In genomic region chr18:31992836-31993575, GRCh38 we compare ENCODE assay signal across 24 cellular contexts. TPM values are rescaled to one million over a fixed set of nuclear protein-coding genes. Genes with fewer than 3 reads are reported as not detected.
A peak's percentile ranks its signal among the peaks of the same experiment; 100 is the strongest.
DNase-seq lines count a peak whose midpoint lies in the region; ATAC-seq, FAIRE-seq and TF ChIP-seq lines count a peak whose summit lies in the region.
"Had no signal": no experiment of that assay in that cellular context is flagged by ENCODE, and none has a peak within 500 bp of the region (broad histone marks: within the 10 kb centered on the region; RNA-seq: fewer than 3 reads in every experiment).

No MANE protein-coding gene starts in this region.

- H2AK9ac ChIP-seq in IMR-90 (replicated peaks; ENCODE audit: low read depth, low read length, poor library complexity): peak overlapping the region; percentile 16

- no peak overlapping the region for H4K8ac ChIP-seq in IMR-90 (ENCODE audit: low read depth in 2 of 2, low read length in 2 of 2)

- no peak overlapping the region for H3K4ac ChIP-seq in IMR-90 (ENCODE audit: low read depth, low read length)

- no peak overlapping the region for H2AK5ac ChIP-seq in IMR-90 (ENCODE audit: low read depth, low read length)

- CTCF ChIA-PET in IMR-90 (lab: Yijun Ruan, JAX): no interaction called here
- CTCF ChIA-PET in endothelial cell of umbilical vein (lab: Charles Lee): no interaction called here

- no peak overlapping the region for H2BK120ac ChIP-seq in IMR-90 (ENCODE audit: low read depth, low read length)

- H3K4me1 ChIP-seq in IMR-90 (ENCODE audit: control insufficient read depth, insufficient read depth, low read length) (no peaks in the 10 kb centered on the region), endothelial cell of umbilical vein (ENCODE audit: control insufficient read depth, extremely low read depth, insufficient read depth, low read length) (no peaks in the 10 kb centered on the region), aorta (ENCODE audit: control insufficient read depth in 1 of 2, insufficient read depth in 2 of 2, low read length in 2 of 2) (peaks cover 0 to 1% of the 10 kb centered on the region in 2 donors)
- H3K4me1 ChIP-seq: esophagus squamous epithelium had no signal

- in situ Hi-C loops in IMR-90 (cut with MboI; ENCODE audit: low sequenced_read_pairs): no loop called here

- no peaks in the 10 kb centered on the region for H3K9me1 ChIP-seq in IMR-90 (ENCODE audit: insufficient read depth, low read length)
- H3K9me1 ChIP-seq in endothelial cell of umbilical vein (replicated peaks; ENCODE audit: control insufficient read depth, extremely low read depth, insufficient read depth, low read length): no peaks in the 10 kb centered on the region

- no peak for TF ChIP-seq RAD21 in IMR-90 (IDR thresholded peaks at IDR 0.05; ENCODE audit: low read length)

- DNase-seq in IMR-90 (no peak), endothelial cell of umbilical vein (ENCODE audit: low read depth, low spot score) (peak; percentile 36), iPS DF 4.7 (ENCODE audit: extremely low read depth, low spot score) (peak; percentile 30), aorta (no peak), GM20000 (ENCODE audit: low spot score) (no peak), caudate nucleus (lab: John Stamatoyannopoulos, UW) (no peak)
- DNase-seq: activated CD4-positive, CD25-positive, alpha-beta regulatory T cell treated with anti-CD3 and anti-CD28 coated beads, Interleukin-2, amount 50 U/mL, for 72 hours; activated naive CD4-positive, alpha-beta T cell treated with Interleukin-2 at 50 U/mL for 16 hours; activated T-cell treated with anti-CD3 and anti-CD28 coated beads, Interleukin-2, amount 50 U/mL, for 4 hours; AML-193; amygdala; CD8-positive, alpha-beta memory T cell; effector CD8-positive, alpha-beta T cell; esophagus squamous epithelium; left lung; NCI-H1092 treated with DMSO at 0.1 percent for 48 hours; NCI-H2029; NCI-H2227 treated with DMSO at 0.1 percent for 48 hours; NCI-H748 treated with DMSO at 0.1 percent for 48 hours; SIG-M5; stimulated activated CD4-positive, alpha-beta T cell treated with anti-CD3 and anti-CD28 coated beads, Interleukin-1b, Interleukin-23, amount 100 ng/mL, for 48 hours had no signal

- no peak overlapping the region for H3K56ac ChIP-seq in IMR-90 (ENCODE audit: extremely low read depth, insufficient read depth, low read length)

- H3K27me3 ChIP-seq in IMR-90 (ENCODE audit: control insufficient read depth, insufficient read depth, low read length) (no peaks in the 10 kb centered on the region), endothelial cell of umbilical vein (ENCODE audit: control insufficient read depth in 2 of 2, insufficient read depth in 2 of 2, low read length in 2 of 2) (no peaks in the 10 kb centered on the region), aorta (ENCODE audit: control insufficient read depth in 1 of 2, insufficient read depth in 2 of 2, low read length in 1 of 2) (no peaks in the 10 kb centered on the region)
- H3K27me3 ChIP-seq: esophagus squamous epithelium, left lung had no signal

- intact Hi-C loops in IMR-90 (cut with micrococcal nuclease) (no loop called here), endothelial cell of umbilical vein (cut with micrococcal nuclease) (no loop called here), aorta (cut with DNase I) (no loop called here)

- no peak overlapping the region for H3K9ac ChIP-seq in IMR-90 (ENCODE audit: low read depth, low read length)
- H3K9ac ChIP-seq in endothelial cell of umbilical vein (replicated peaks; ENCODE audit: extremely low read depth, insufficient read depth, low read length): no peak overlapping the region

- H3K79me1 ChIP-seq in IMR-90 (ENCODE audit: low read depth in 1 of 2, low read length in 2 of 2): no peaks in the 10 kb centered on the region

- TF ChIP-seq POLR2A in IMR-90 (IDR thresholded peaks at IDR 0.05; ENCODE audit: low read depth, low read length): no peak
- TF ChIP-seq POLR2A in endothelial cell of umbilical vein (IDR thresholded peaks at IDR 0.05; ENCODE audit: low read depth, low read length): no peak

- no peak overlapping the region for H3K14ac ChIP-seq in IMR-90 (replicated peaks; ENCODE audit: low read depth, low read length)

- H4K91ac ChIP-seq in IMR-90 (ENCODE audit: insufficient read depth, low read depth, low read length): no peak overlapping the region

- ATAC-seq in IMR-90 (ENCODE audit: low read depth) (no peak), aorta (ENCODE audit: low FRiP score) (peak; percentile 26), HG02798 (IDR thresholded peaks at IDR 0.05; ENCODE audit: poor library complexity, unreplicated experiment) (no peak)
- ATAC-seq: activated T-cell treated with anti-CD3 and anti-CD28 coated beads, Interleukin-2, amount 50 U/mL, for 4 hours; left lung had no signal

- H4K5ac ChIP-seq in IMR-90 (ENCODE audit: low read depth, low read length): no peak overlapping the region

- no peak overlapping the region for H2BK5ac ChIP-seq in IMR-90 (ENCODE audit: low read depth, low read length, poor library complexity, severe bottlenecking)

- no peaks in the 10 kb centered on the region for H3K79me2 ChIP-seq in endothelial cell of umbilical vein (ENCODE audit: control insufficient read depth, insufficient read depth, low read length)

- FAIRE-seq in endothelial cell of umbilical vein (lab: Jason Lieb, UNC): no peak
- FAIRE-seq: GM12892, GM19239 had no signal

- H3K4me2 ChIP-seq in IMR-90 (ENCODE audit: low read depth, low read length) (no peak overlapping the region), endothelial cell of umbilical vein (ENCODE audit: insufficient read depth, low read length) (no peak overlapping the region)

- TF ChIP-seq CTCF in IMR-90 (conservative IDR thresholded peaks at IDR 0.05; ENCODE audit: low read depth, low read length) (no peak), endothelial cell of umbilical vein (IDR thresholded peaks at IDR 0.05; ENCODE audit: extremely low read depth in 1 of 2, insufficient read depth in 1 of 2, low read depth in 1 of 2, low read length in 2 of 2) (no peak), GM20000 (IDR thresholded peaks at IDR 0.05; ENCODE audit: extremely low read depth, missing control alignments) (no peak)

- H3K9me3 ChIP-seq in IMR-90 (ENCODE audit: control insufficient read depth, insufficient read depth, low read length) (no peaks in the 10 kb centered on the region), endothelial cell of umbilical vein (replicated peaks; ENCODE audit: control insufficient read depth, insufficient read depth, low read length) (no peaks in the 10 kb centered on the region), aorta (ENCODE audit: control insufficient read depth, low read length) (no peaks in the 10 kb centered on the region)
- H3K9me3 ChIP-seq: esophagus squamous epithelium, left lung had no signal

- no peak overlapping the region for H2BK15ac ChIP-seq in IMR-90 (ENCODE audit: low read depth, low read length)

- 80% methylated on average over 1 of the region's 11 CpGs; no CpG with 5 or more reads in 1 of the 2 experiments for WGBS in IMR-90 (ENCODE audit: extremely low coverage in 2 of 2, insufficient read length in 1 of 2), 2 experiments
- 10 to 12% methylated on average over 11 of the region's 11 CpGs for WGBS in aorta, 2 donors

- no peak overlapping the region for H2BK20ac ChIP-seq in IMR-90 (ENCODE audit: low read depth, low read length)

- H3K23ac ChIP-seq in IMR-90 (ENCODE audit: low read depth, low read length): no peak overlapping the region

- BruUV-seq in IMR-90 (replicated peaks; lab: Mats Ljungman, UMichigan) (no TSS peak), endothelial cell of umbilical vein (replicated peaks; lab: Mats Ljungman, UMichigan) (no TSS peak)

- H3K36me3 ChIP-seq in IMR-90 (ENCODE audit: control insufficient read depth, insufficient read depth, low read length) (no peaks in the 10 kb centered on the region), endothelial cell of umbilical vein (ENCODE audit: control insufficient read depth in 2 of 2, extremely low read depth in 1 of 2, insufficient read depth in 2 of 2, low read length in 2 of 2) (no peaks in the 10 kb centered on the region), aorta (ENCODE audit: control insufficient read depth in 1 of 2, insufficient read depth in 2 of 2, low read length in 1 of 2) (no peaks in the 10 kb centered on the region)
- H3K36me3 ChIP-seq: esophagus squamous epithelium, left lung had no signal

- H3K4me3 ChIP-seq in IMR-90 (ENCODE audit: insufficient read depth, low read depth, low read length) (no peak overlapping the region), endothelial cell of umbilical vein (replicated peaks in 1 of 3; ENCODE audit: insufficient read depth in 1 of 3, low read depth in 1 of 3, low read length in 3 of 3) (no peak overlapping the region), aorta (ENCODE audit: low read length in 2 of 2) (no peak overlapping the region)
- H3K4me3 ChIP-seq: esophagus squamous epithelium, left lung had no signal

- no peak overlapping the region for H3K18ac ChIP-seq in IMR-90 (ENCODE audit: low read depth, low read length)

- dilution Hi-C loops in IMR-90 (cut with HindIII; ENCODE audit: low sequenced_read_pairs, unreplicated experiment): no loop called here
- dilution Hi-C loops in endothelial cell of umbilical vein (cut with MboI; ENCODE audit: extremely low pct_ligation_motif_present, low sequenced_read_pairs): no loop called here

- H2AFZ ChIP-seq in IMR-90 (replicated peaks; ENCODE audit: low read length, poor library complexity) (no peak overlapping the region), endothelial cell of umbilical vein (ENCODE audit: low read depth, low read length) (no peak overlapping the region)

- H3K27ac ChIP-seq in IMR-90 (ENCODE audit: insufficient read depth, low read length) (no peak overlapping the region), endothelial cell of umbilical vein (ENCODE audit: insufficient read depth, low read depth, low read length) (no peak overlapping the region), aorta (ENCODE audit: low read depth in 1 of 2, low read length in 2 of 2) (peak overlapping the region; percentile 38 to 67), caudate nucleus (ENCODE audit: low read depth, low read length) (no peak overlapping the region)
- H3K27ac ChIP-seq: esophagus squamous epithelium, left lung had no signal

- POLR2A ChIA-PET in IMR-90 (lab: Charles Lee; ENCODE audit: unreplicated experiment): no interaction called here
- POLR2A ChIA-PET in endothelial cell of umbilical vein (lab: Charles Lee): no interaction called here

- H4K20me1 ChIP-seq in IMR-90 (ENCODE audit: insufficient read depth, low read length) (no peaks in the 10 kb centered on the region), endothelial cell of umbilical vein (replicated peaks; ENCODE audit: control insufficient read depth, extremely low read depth, insufficient read depth, low read length) (no peaks in the 10 kb centered on the region)

RNA-seq across cellular contexts. Expression of gene RNF125, which starts 25.6 kb away (rescaled TPM):
- total RNA-seq in IMR-90 (2012; rRNA removed) (under 0.01 TPM in 2 replicates), endothelial cell of umbilical vein (0.92 and 1.3 TPM in 2 replicates), aorta (1 to 10 TPM; 4.0 to 6.7 TPM)
- polyA plus RNA-seq in IMR-90 (2012; rRNA removed) (0.09 and 0.10 TPM in 2 replicates), endothelial cell of umbilical vein (0.40 and 0.73 TPM in 2 replicates), aorta (1 to 10 TPM in 1 of 2 donors, under 1 TPM in 1; 0.05 to 3.3 TPM)
- 0.03 and 0.08 TPM in 2 replicates for polyA plus RNA-seq in IMR-90 (2012; cell fraction: cytosol; rRNA removed)
- 0.04 and 0.09 TPM in 2 replicates for polyA plus RNA-seq in IMR-90 (2012; cell fraction: nucleus; rRNA removed; ENCODE audit: low replicate concordance)
- polyA plus RNA-seq in endothelial cell of umbilical vein (2011; cell fraction: cytosol; rRNA removed): 0.39 and 0.48 TPM in 2 replicates
- polyA plus RNA-seq in endothelial cell of umbilical vein (2011; cell fraction: nucleus; rRNA removed): 0.34 and 0.43 TPM in 2 replicates
- polyA plus RNA-seq in endothelial cell of umbilical vein (2012): 0.08 and 0.21 TPM in 2 replicates
- polyA minus RNA-seq in endothelial cell of umbilical vein: 0.19 and 0.49 TPM in 2 replicates
- polyA minus RNA-seq in endothelial cell of umbilical vein (2011; cell fraction: cytosol; rRNA and poly(A)+ RNA removed): 5.7 TPM
- 0.29 and 0.87 TPM in 2 replicates for polyA minus RNA-seq in endothelial cell of umbilical vein (2011; cell fraction: nucleus; rRNA and poly(A)+ RNA removed)

RNA-seq across cellular contexts. Expression of gene TRAPPC8, which starts 50.1 kb away (rescaled TPM):
- total RNA-seq in IMR-90 (2012; rRNA removed) (50.0 and 54.3 TPM in 2 replicates), endothelial cell of umbilical vein (30.1 and 34.1 TPM in 2 replicates), aorta (10 to 100 TPM; 36.3 to 47.1 TPM)
- polyA plus RNA-seq in IMR-90 (2012; rRNA removed) (17.7 and 21.8 TPM in 2 replicates), endothelial cell of umbilical vein (23.1 and 25.0 TPM in 2 replicates), aorta (10 to 100 TPM; 16.8 to 22.2 TPM)
- polyA plus RNA-seq in IMR-90 (2012; cell fraction: cytosol; rRNA removed): 6.2 and 8.9 TPM in 2 replicates
- polyA plus RNA-seq in IMR-90 (2012; cell fraction: nucleus; rRNA removed; ENCODE audit: low replicate concordance): 10.7 and 48.5 TPM in 2 replicates
- 27.9 and 28.1 TPM in 2 replicates for polyA plus RNA-seq in endothelial cell of umbilical vein (2011; cell fraction: cytosol; rRNA removed)
- polyA plus RNA-seq in endothelial cell of umbilical vein (2011; cell fraction: nucleus; rRNA removed): 51.4 and 55.7 TPM in 2 replicates
- 16.2 and 24.5 TPM in 2 replicates for polyA plus RNA-seq in endothelial cell of umbilical vein (2012)
- 93.2 and 97.5 TPM in 2 replicates for polyA minus RNA-seq in endothelial cell of umbilical vein
- polyA minus RNA-seq in endothelial cell of umbilical vein (2011; cell fraction: cytosol; rRNA and poly(A)+ RNA removed): 19.5 TPM
- polyA minus RNA-seq in endothelial cell of umbilical vein (2011; cell fraction: nucleus; rRNA and poly(A)+ RNA removed): 73.7 and 129 TPM in 2 replicates

Comparison
In these comparisons a context has a peak if more than half of its experiments do, and no peak if none do; other contexts are left out.
1. DNase-seq: peak in endothelial cell of umbilical vein (single experiment) and iPS DF 4.7 (single experiment); none in IMR-90 (single experiment), aorta (0 of 2), GM20000 (single experiment) and caudate nucleus (0 of 61).
2. H3K27ac ChIP-seq: peak in aorta (2 of 2); none in IMR-90 (single experiment), endothelial cell of umbilical vein (single experiment) and caudate nucleus (single experiment).